ENCODE assay signal across 12 cellular contexts in genomic region chr4:13783800-13784411, GRCh38.
DNase-seq lines count a peak whose midpoint lies in the region; ATAC-seq and TF ChIP-seq lines count a peak whose summit lies in the region.
"Had no signal": no experiment of that assay in that cellular context is flagged by ENCODE, and none has a peak within 500 bp of the region (broad histone marks: within the 10 kb centered on the region; RNA-seq: fewer than 3 reads in every experiment).

No MANE protein-coding gene starts in this region.

- H3K9me3 Mint-ChIP-seq in endodermal cell: no peaks in the 10 kb centered on the region
- H3K9me3 Mint-ChIP-seq in neural progenitor cell: no peaks in the 10 kb centered on the region
- H3K9me3 Mint-ChIP-seq in activated naive CD8-positive, alpha-beta T cell treated with anti-CD3 and anti-CD28 coated beads for 36 hours: no peaks in the 10 kb centered on the region

- H3K9me3 ChIP-seq in endodermal cell (ENCODE audit: control insufficient read depth, low read length) (no peaks in the 10 kb centered on the region), neural progenitor cell (ENCODE audit: low read depth) (no peaks in the 10 kb centered on the region)
- H3K9me3 ChIP-seq: thoracic aorta had no signal

- H3K4me1 Mint-ChIP-seq in endodermal cell: no peaks in the 10 kb centered on the region
- peaks cover 15% of the 10 kb centered on the region for H3K4me1 Mint-ChIP-seq in neural progenitor cell
- no peaks in the 10 kb centered on the region for H3K4me1 Mint-ChIP-seq in activated naive CD8-positive, alpha-beta T cell treated with anti-CD3 and anti-CD28 coated beads for 36 hours
- H3K4me1 Mint-ChIP-seq: CD4-positive, CD25-positive, alpha-beta regulatory T cell had no signal

- H3K27ac ChIP-seq in endodermal cell (ENCODE audit: low read depth, low read length): peak overlapping the region; percentile 8
- no peak overlapping the region for H3K27ac ChIP-seq in neural progenitor cell
- H3K27ac ChIP-seq: thoracic aorta had no signal

- no peaks in the 10 kb centered on the region for H3F3A ChIP-seq in neural progenitor cell (ENCODE audit: low read depth)

- H3K4me3 ChIP-seq in endodermal cell (ENCODE audit: low read length): no peak overlapping the region
- H3K4me3 ChIP-seq in neural progenitor cell: no peak overlapping the region
- H3K4me3 ChIP-seq: thoracic aorta had no signal

- TF ChIP-seq CTCF in endodermal cell (conservative IDR thresholded peaks at IDR 0.05): no peak
- no peak for TF ChIP-seq CTCF in neural progenitor cell (IDR thresholded peaks at IDR 0.05)

- peak; percentile 87 for ATAC-seq in GM18867 (IDR thresholded peaks at IDR 0.05; ENCODE audit: unreplicated experiment)
- peak; percentile 90 for ATAC-seq in HG03432 (IDR thresholded peaks at IDR 0.05; ENCODE audit: unreplicated experiment)
- ATAC-seq in GM19324 (IDR thresholded peaks at IDR 0.05; ENCODE audit: low FRiP score, unreplicated experiment): no peak

- H3K4me1 ChIP-seq in endodermal cell (ENCODE audit: control insufficient read depth, insufficient read depth, low read length): no peaks in the 10 kb centered on the region
- H3K4me1 ChIP-seq in neural progenitor cell: peaks cover 7% of the 10 kb centered on the region

- 70 to 84% methylated on average over 3 to 8 of the region's 8 CpGs for WGBS in endodermal cell (ENCODE audit: insufficient coverage in 1 of 2, insufficient read length in 1 of 2), 2 experiments

- H3K27me3 ChIP-seq in endodermal cell (ENCODE audit: control insufficient read depth, insufficient read depth, low read length, poor library complexity, severe bottlenecking) (no peaks in the 10 kb centered on the region), neural progenitor cell (no peaks in the 10 kb centered on the region)

- no peak overlapping the region for H3K27ac Mint-ChIP-seq in endodermal cell
- H3K27ac Mint-ChIP-seq in neural progenitor cell: no peak overlapping the region
- H3K27ac Mint-ChIP-seq in activated naive CD8-positive, alpha-beta T cell treated with anti-CD3 and anti-CD28 coated beads for 36 hours: no peak overlapping the region
- H3K27ac Mint-ChIP-seq: CD4-positive, CD25-positive, alpha-beta regulatory T cell had no signal

- H3K4me2 ChIP-seq in neural progenitor cell: no peak overlapping the region

- no peaks in the 10 kb centered on the region for H3K36me3 ChIP-seq in endodermal cell (ENCODE audit: control insufficient read depth, insufficient read depth, low read length)
- H3K36me3 ChIP-seq in neural progenitor cell: no peaks in the 10 kb centered on the region
- H3K36me3 ChIP-seq: thoracic aorta had no signal

- no peaks in the 10 kb centered on the region for H4K20me1 ChIP-seq in neural progenitor cell (ENCODE audit: low read depth)

- H3K27me3 Mint-ChIP-seq in endodermal cell (ENCODE audit: insufficient read depth): no peaks in the 10 kb centered on the region
- no peaks in the 10 kb centered on the region for H3K27me3 Mint-ChIP-seq in neural progenitor cell (ENCODE audit: insufficient read depth, low read depth)
- no peaks in the 10 kb centered on the region for H3K27me3 Mint-ChIP-seq in activated naive CD8-positive, alpha-beta T cell treated with anti-CD3 and anti-CD28 coated beads for 36 hours
- H3K27me3 Mint-ChIP-seq: CD4-positive, CD25-positive, alpha-beta regulatory T cell had no signal

- H3K36me3 Mint-ChIP-seq in endodermal cell (ENCODE audit: low read depth): no peaks in the 10 kb centered on the region
- no peaks in the 10 kb centered on the region for H3K36me3 Mint-ChIP-seq in neural progenitor cell
- H3K36me3 Mint-ChIP-seq in activated naive CD8-positive, alpha-beta T cell treated with anti-CD3 and anti-CD28 coated beads for 36 hours: no peaks in the 10 kb centered on the region
- H3K36me3 Mint-ChIP-seq: CD4-positive, CD25-positive, alpha-beta regulatory T cell had no signal

- H2AFZ ChIP-seq in neural progenitor cell (replicated peaks): peak overlapping the region; percentile 89

- H3K9ac ChIP-seq in endodermal cell (ENCODE audit: extremely low read depth, low read length, poor library complexity, severe bottlenecking) (no peak overlapping the region), neural progenitor cell (no peak overlapping the region)

- H3K4me3 Mint-ChIP-seq in endodermal cell (no peak overlapping the region), neural progenitor cell (no peak overlapping the region)
- no peak overlapping the region for H3K4me3 Mint-ChIP-seq in activated naive CD8-positive, alpha-beta T cell treated with anti-CD3 and anti-CD28 coated beads for 36 hours
- H3K4me3 Mint-ChIP-seq: CD4-positive, CD25-positive, alpha-beta regulatory T cell had no signal

- DNase-seq in endodermal cell (no peak), neural progenitor cell (ENCODE audit: low spot score) (peak; percentile 42)
- DNase-seq in stimulated activated CD4-positive, alpha-beta T cell treated with anti-CD3 and anti-CD28 coated beads, Interleukin-1b, Interleukin-23, amount 100 ng/mL, for 48 hours: no peak
- no peak for DNase-seq in activated naive CD8-positive, alpha-beta T cell treated with anti-CD3 and anti-CD28 coated beads for 36 hours
- no peak for DNase-seq in activated effector memory CD4-positive, alpha-beta T cell treated with Interleukin-2 at 50 U/mL for 16 hours
- DNase-seq: CD4-positive, CD25-positive, alpha-beta regulatory T cell; NCI-H187 treated with DMSO at 0.1 percent for 48 hours; stimulated activated CD4-positive, alpha-beta T cell treated with anti-CD3 and anti-CD28 coated beads, Interleukin-2, amount 100 ng/mL, for 48 hours had no signal

- no peaks in the 10 kb centered on the region for H3K79me2 ChIP-seq in neural progenitor cell (ENCODE audit: low read depth)
